Comparison of ENCODE assay signal across 20 cellular contexts in the genomic region with DNA sequence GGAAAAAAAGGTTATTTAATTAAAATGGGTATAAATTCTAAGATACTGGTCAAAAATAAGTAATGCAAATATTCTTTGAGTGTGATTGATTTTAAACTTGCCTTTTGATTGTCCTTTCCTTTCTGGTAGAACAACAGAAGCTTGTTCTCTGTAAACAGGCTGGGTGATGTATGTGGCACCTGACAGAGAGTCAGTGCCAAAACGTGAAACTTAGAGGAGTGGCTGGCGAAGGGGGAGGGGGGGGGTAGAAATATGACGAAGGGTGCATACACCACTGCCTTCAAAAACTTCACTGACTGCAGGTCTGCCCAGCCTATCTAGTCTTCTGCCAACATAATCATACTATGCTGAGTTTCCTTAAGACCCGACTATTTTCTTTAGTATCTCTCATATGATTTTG.
"Had no signal": no experiment of that assay in that cellular context is flagged by ENCODE, and none has a peak within 500 bp of the region (broad histone marks: within the 10 kb centered on the region; RNA-seq: fewer than 3 reads in every experiment).

No MANE protein-coding gene starts in this region.

- H3K4me1 ChIP-seq: adrenal gland, Peyer's patch had no signal

- H3K4me2 ChIP-seq: KMS-11 had no signal

- H3K9me3 ChIP-seq: adrenal gland, Peyer's patch had no signal

- ATAC-seq: activated CD4-positive, alpha-beta T cell treated with anti-CD3 and anti-CD28 coated beads for 36 hours; activated CD8-positive, alpha-beta T cell treated with anti-CD3 and anti-CD28 coated beads for 36 hours; activated T-cell treated with anti-CD3 and anti-CD28 coated beads, Interleukin-2, amount 50 U/mL, for 72 hours had no signal

- H3K9ac ChIP-seq: KMS-11 had no signal

- H3K4me3 ChIP-seq: adrenal gland, Peyer's patch, SK-N-MC had no signal

- H3K27me3 ChIP-seq: adrenal gland, Peyer's patch had no signal

- DNase-seq: activated CD4-positive, alpha-beta T cell treated with anti-CD3 and anti-CD28 coated beads for 36 hours; activated CD8-positive, alpha-beta memory T cell treated with anti-CD3 and anti-CD28 coated beads, Interleukin-2, amount 50 U/mL, for 4 hours; activated CD8-positive, alpha-beta T cell treated with anti-CD3 and anti-CD28 coated beads for 36 hours; activated naive CD4-positive, alpha-beta T cell treated with anti-CD3 and anti-CD28 coated beads, Interleukin-2, amount 50 U/mL, for 16 hours; activated naive CD8-positive, alpha-beta T cell treated with anti-CD3 and anti-CD28 coated beads, Interleukin-2, amount 10 ng/mL, durations not matched to agents 7 days and 5 days; activated T-cell treated with anti-CD3 and anti-CD28 coated beads, Interleukin-2, amount 50 U/mL, for 72 hours; adrenal gland; central memory CD4-positive, alpha-beta T cell; MV-4-11; NCI-H1105; NCI-H1436; NCI-H2029 treated with DMSO at 0.1 percent for 48 hours; NCI-H748 treated with DMSO at 0.1 percent for 48 hours; NK-92 treated with Interleukin-12 subunit alpha and Interleukin-12 subunit beta, amount 100 ng/mL, for 24 hours; Peyer's patch; SHP77 treated with DMSO at 0.1 percent for 48 hours; T-helper 1 cell had no signal

- H3K27ac ChIP-seq: adrenal gland, KMS-11, Peyer's patch, SK-N-MC, VCaP had no signal

- H3K36me3 ChIP-seq: adrenal gland, Peyer's patch had no signal
